In genomic region chr11:43987384-43988039, GRCh38 we compare ENCODE assay signal across 9 cellular contexts. TPM values are rescaled to one million over a fixed set of nuclear protein-coding genes. Genes with fewer than 3 reads are reported as not detected.
DNase-seq lines count a peak whose midpoint lies in the region; ATAC-seq, FAIRE-seq and TF ChIP-seq lines count a peak whose summit lies in the region.
"Had no signal": no experiment of that assay in that cellular context is flagged by ENCODE, and none has a peak within 500 bp of the region (broad histone marks: within the 10 kb centered on the region; RNA-seq: fewer than 3 reads in every experiment).

No MANE protein-coding gene starts in this region.

- peaks cover 0 to 7% of the 10 kb centered on the region in 2 donors for H3K27me3 ChIP-seq in breast epithelium

- H3K9me3 ChIP-seq in breast epithelium (no peaks in the 10 kb centered on the region), kidney (ENCODE audit: control insufficient read depth in 1 of 2, low read length in 2 of 2) (no peaks in the 10 kb centered on the region)

- peak; percentile 87 for DNase-seq in GM04504 (ENCODE audit: low read depth)
- DNase-seq in breast epithelium (ENCODE audit: low spot score in 2 of 2) = peak; percentile 64 to 65
- peak; percentile 98 for DNase-seq in kidney
- DNase-seq in sciatic nerve (ENCODE audit: low spot score) = peak; percentile 94
- no peak for DNase-seq in NCI-H2227 treated with DMSO at 0.1 percent for 48 hours (lab: John Stamatoyannopoulos, UW)
- DNase-seq in stimulated activated effector memory CD8-positive, alpha-beta T cell treated with anti-CD3 and anti-CD28 coated beads, Interleukin-12 subunit alpha, Interleukin-12 subunit beta, amount 100 ng/mL, for 72 hours (ENCODE audit: low spot score in 2 of 2) = no peak
- no peak for DNase-seq in OCI-M2 (lab: John Stamatoyannopoulos, UW; ENCODE audit: unreplicated experiment)

- H3K36me3 ChIP-seq in breast epithelium = no peaks in the 10 kb centered on the region
- H3K36me3 ChIP-seq in kidney (ENCODE audit: control insufficient read depth in 1 of 2, insufficient read depth in 2 of 2, low read length in 2 of 2) = no peaks in the 10 kb centered on the region

- H3K9me3 Mint-ChIP-seq in stimulated activated effector memory CD8-positive, alpha-beta T cell treated with anti-CD3 and anti-CD28 coated beads, Interleukin-12 subunit alpha, Interleukin-12 subunit beta, amount 100 ng/mL, for 72 hours = no peaks in the 10 kb centered on the region

- intact Hi-C loops in breast epithelium (cut with DNase I; ENCODE audit: low total_unique reads) (no loop called here), kidney (cut with DNase I) (no loop called here), sciatic nerve (cut with DNase I) (no loop called here)

- H3K27ac ChIP-seq in breast epithelium (peak overlapping the region; percentile 60 to 83), kidney (ENCODE audit: low read depth in 2 of 2, low read length in 2 of 2) (peak overlapping the region; percentile 85 to 91)
- H3K27ac ChIP-seq: PC-9 had no signal

- no peaks in the 10 kb centered on the region for H3K36me3 Mint-ChIP-seq in stimulated activated effector memory CD8-positive, alpha-beta T cell treated with anti-CD3 and anti-CD28 coated beads, Interleukin-12 subunit alpha, Interleukin-12 subunit beta, amount 100 ng/mL, for 72 hours

- TF ChIP-seq CTCF in breast epithelium (IDR thresholded peaks at IDR 0.05) (no peak), kidney (IDR thresholded peaks at IDR 0.05; ENCODE audit: borderline replicate concordance, extremely low read depth, insufficient read depth) (no peak)

- H3K4me3 Mint-ChIP-seq in stimulated activated effector memory CD8-positive, alpha-beta T cell treated with anti-CD3 and anti-CD28 coated beads, Interleukin-12 subunit alpha, Interleukin-12 subunit beta, amount 100 ng/mL, for 72 hours = no peak overlapping the region

- no peak overlapping the region for H3K9ac ChIP-seq in kidney (ENCODE audit: low read length in 2 of 2)

- ATAC-seq in sciatic nerve (peak; percentile 89), GM19463 (IDR thresholded peaks at IDR 0.05; ENCODE audit: unreplicated experiment) (no peak)
- ATAC-seq in stimulated activated effector memory CD8-positive, alpha-beta T cell treated with anti-CD3 and anti-CD28 coated beads, Interleukin-12 subunit alpha, Interleukin-12 subunit beta, amount 100 ng/mL, for 72 hours = no peak

- no peak overlapping the region for H3K27ac Mint-ChIP-seq in stimulated activated effector memory CD8-positive, alpha-beta T cell treated with anti-CD3 and anti-CD28 coated beads, Interleukin-12 subunit alpha, Interleukin-12 subunit beta, amount 100 ng/mL, for 72 hours

- H3K4me1 ChIP-seq in breast epithelium (peaks cover 0 to 4% of the 10 kb centered on the region in 2 donors), kidney (ENCODE audit: control insufficient read depth in 1 of 2, insufficient read depth in 1 of 2, low read depth in 1 of 2, low read length in 2 of 2) (peaks cover 14 to 24% of the 10 kb centered on the region in 2 donors)

- TF ChIP-seq POLR2A in breast epithelium (IDR thresholded peaks at IDR 0.05) = no peak

- H3K4me1 Mint-ChIP-seq in stimulated activated effector memory CD8-positive, alpha-beta T cell treated with anti-CD3 and anti-CD28 coated beads, Interleukin-12 subunit alpha, Interleukin-12 subunit beta, amount 100 ng/mL, for 72 hours = no peaks in the 10 kb centered on the region

- peak overlapping the region in 2 of 3 donors; percentile 9 to 46 for H3K4me3 ChIP-seq in breast epithelium
- no peak overlapping the region for H3K4me3 ChIP-seq in kidney (ENCODE audit: low read length in 2 of 2)
- H3K4me3 ChIP-seq: PC-9 had no signal

- FAIRE-seq in kidney (lab: Jason Lieb, UNC) = no peak

RNA-seq across cellular contexts. Expression of gene C11orf96, which starts 45.1 kb away (rescaled TPM):
- total RNA-seq in breast epithelium (10 to 100 TPM; 41.1 to 97.3 (median 46.8) TPM), kidney (153 TPM), sciatic nerve (66.8 TPM)
- 109 TPM for polyA plus RNA-seq in kidney (ENCODE audit: insufficient read depth, low read depth, low replicate concordance)
- total RNA-seq: PC-9 had no signal

Comparison
In these comparisons a context has a peak if more than half of its experiments do, and no peak if none do; other contexts are left out.
1. DNase-seq: peak in GM04504 (single experiment), breast epithelium (2 of 2), kidney (single experiment) and sciatic nerve (single experiment); none in NCI-H2227 treated with DMSO at 0.1 percent for 48 hours (single experiment), stimulated activated effector memory CD8-positive, alpha-beta T cell treated with anti-CD3 and anti-CD28 coated beads, Interleukin-12 subunit alpha, Interleukin-12 subunit beta, amount 100 ng/mL, for 72 hours (0 of 2) and OCI-M2 (single experiment).
2. H3K4me3 ChIP-seq: peak in breast epithelium (2 of 3); none in kidney (0 of 2).